Comparison of ENCODE assay signal across 19 cellular contexts in genomic region chr7:121342631-121343030, GRCh38. TPM values are rescaled to one million over a fixed set of nuclear protein-coding genes. Genes with fewer than 3 reads are reported as not detected.
"Had no signal": no experiment of that assay in that cellular context is flagged by ENCODE, and none has a peak within 500 bp of the region (broad histone marks: within the 10 kb centered on the region; RNA-seq: fewer than 3 reads in every experiment).

No MANE protein-coding gene starts in this region.

- H3K9me3 ChIP-seq: mucosa of descending colon, ovary, right atrium auricular region had no signal

- H3K27me3 ChIP-seq: foreskin keratinocyte, neural progenitor cell, ovary, right atrium auricular region had no signal

- H3K27ac Mint-ChIP-seq: effector memory CD8-positive, alpha-beta T cell; immature natural killer cell; naive thymus-derived CD8-positive, alpha-beta T cell; neural progenitor cell; stimulated activated naive CD8-positive, alpha-beta T cell treated with anti-CD3 and anti-CD28 coated beads, Interleukin-15, amount 100 ng/mL, for 72 hours had no signal

- H3K27me3 Mint-ChIP-seq: effector memory CD8-positive, alpha-beta T cell; naive thymus-derived CD8-positive, alpha-beta T cell; stimulated activated naive CD8-positive, alpha-beta T cell treated with anti-CD3 and anti-CD28 coated beads, Interleukin-15, amount 100 ng/mL, for 72 hours had no signal

- H3K4me3 ChIP-seq: mucosa of descending colon, neural progenitor cell, ovary, right atrium auricular region had no signal

- H3K4me1 Mint-ChIP-seq: stimulated activated naive CD8-positive, alpha-beta T cell treated with anti-CD3 and anti-CD28 coated beads, Interleukin-15, amount 100 ng/mL, for 72 hours had no signal

- DNase-seq: effector memory CD8-positive, alpha-beta T cell; erythroblast; foreskin keratinocyte; immature natural killer cell; kidney; left cardiac atrium; mammary epithelial cell; mucosa of descending colon; naive thymus-derived CD8-positive, alpha-beta T cell; nucleus accumbens; ovary; small intestine; stimulated activated CD4-positive, alpha-beta T cell treated with anti-CD3 and anti-CD28 coated beads, Interleukin-12 subunit alpha, Interleukin-12 subunit beta, amount 100 ng/mL, for 4 hours; stimulated activated naive CD8-positive, alpha-beta T cell treated with anti-CD3 and anti-CD28 coated beads, Interleukin-15, amount 100 ng/mL, for 72 hours had no signal

- H3K9ac ChIP-seq: neural progenitor cell had no signal

- H3K36me3 ChIP-seq: neural progenitor cell, ovary had no signal

- H3K4me3 Mint-ChIP-seq: effector memory CD8-positive, alpha-beta T cell; immature natural killer cell; naive thymus-derived CD8-positive, alpha-beta T cell; neural progenitor cell; stimulated activated naive CD8-positive, alpha-beta T cell treated with anti-CD3 and anti-CD28 coated beads, Interleukin-15, amount 100 ng/mL, for 72 hours had no signal

- H3K4me2 ChIP-seq: neural progenitor cell had no signal

- H3K27ac ChIP-seq: foreskin keratinocyte, neural progenitor cell, ovary, right atrium auricular region had no signal

- H3K9me3 Mint-ChIP-seq: effector memory CD8-positive, alpha-beta T cell; immature natural killer cell; naive thymus-derived CD8-positive, alpha-beta T cell; neural progenitor cell; stimulated activated naive CD8-positive, alpha-beta T cell treated with anti-CD3 and anti-CD28 coated beads, Interleukin-15, amount 100 ng/mL, for 72 hours had no signal

- H2AFZ ChIP-seq: neural progenitor cell had no signal

- ATAC-seq: effector memory CD8-positive, alpha-beta T cell; foreskin keratinocyte; left cardiac atrium; mucosa of descending colon; naive thymus-derived CD8-positive, alpha-beta T cell; stimulated activated naive CD8-positive, alpha-beta T cell treated with anti-CD3 and anti-CD28 coated beads, Interleukin-15, amount 100 ng/mL, for 72 hours had no signal

- H3K4me1 ChIP-seq: foreskin keratinocyte, neural progenitor cell, right atrium auricular region had no signal

RNA-seq across cellular contexts. Expression of gene WNT16, which starts 13.8 kb away (rescaled TPM):
- total RNA-seq: foreskin keratinocyte, kidney, left cardiac atrium, mammary epithelial cell, posterior vena cava, subcutaneous adipose tissue had no signal
- polyA plus RNA-seq: foreskin keratinocyte; immature natural killer cell; mammary epithelial cell; naive thymus-derived CD8-positive, alpha-beta T cell; urinary bladder had no signal
